ENCODE assay signal across 8 cellular contexts in genomic region chr17:2266045-2266864, GRCh38. TPM values are rescaled to one million over a fixed set of nuclear protein-coding genes. Genes with fewer than 3 reads are reported as not detected.
A peak's percentile ranks its signal among the peaks of the same experiment; 100 is the strongest.
DNase-seq lines count a peak whose midpoint lies in the region; ATAC-seq and TF ChIP-seq lines count a peak whose summit lies in the region.

No MANE protein-coding gene starts in this region.

- 82% methylated on average over 13 of the region's 13 CpGs for WGBS in urinary bladder

- intact Hi-C loops in mucosa of descending colon (cut with DNase I, micrococcal nuclease) = no loop called here

- no peaks in the 10 kb centered on the region for H3K27me3 ChIP-seq in foreskin keratinocyte

- no peaks in the 10 kb centered on the region for H3K9me3 ChIP-seq in mucosa of descending colon

- ATAC-seq in HG03432 (IDR thresholded peaks at IDR 0.05; ENCODE audit: unreplicated experiment) (peak; percentile 75), mucosa of descending colon (peak; percentile 87), foreskin keratinocyte (no peak)

- H3K4me3 ChIP-seq in mucosa of descending colon (no peak overlapping the region), urinary bladder (ENCODE audit: low read depth, low read length) (no peak overlapping the region)

- TF ChIP-seq CTCF in mucosa of descending colon (IDR thresholded peaks at IDR 0.05) (no peak), foreskin keratinocyte (conservative IDR thresholded peaks at IDR 0.05) (no peak)

- H3K27ac ChIP-seq in urinary bladder (ENCODE audit: low read depth) (peak overlapping the region; percentile 42), foreskin keratinocyte (no peak overlapping the region)

- H3K4me1 ChIP-seq in mucosa of descending colon (ENCODE audit: low read depth) (peaks cover 14% of the 10 kb centered on the region), urinary bladder (ENCODE audit: insufficient read depth) (no peaks in the 10 kb centered on the region), foreskin keratinocyte (peaks cover 9% of the 10 kb centered on the region)

- no peaks in the 10 kb centered on the region for H3K36me3 ChIP-seq in mucosa of descending colon (ENCODE audit: low read depth)
- no peaks in the 10 kb centered on the region for H3K36me3 ChIP-seq in urinary bladder (ENCODE audit: insufficient read depth)

- DNase-seq in GM19240 (ENCODE audit: insufficient read length, low spot score) (peak; percentile 34), mucosa of descending colon (peak in 1 of 3 donors; percentile 73), foreskin keratinocyte (no peak), DMS 273 (lab: John Stamatoyannopoulos, UW; ENCODE audit: unreplicated experiment) (no peak), NCI-H128 (lab: John Stamatoyannopoulos, UW; ENCODE audit: unreplicated experiment) (no peak)
- peak; percentile 74 to 89 for DNase-seq in activated CD8-positive, alpha-beta memory T cell treated with anti-CD3 and anti-CD28 coated beads for 4 hours (ENCODE audit: low read depth in 2 of 2)

RNA-seq across cellular contexts. Expression of gene SMG6, which starts 37.3 kb away (rescaled TPM):
- total RNA-seq in mucosa of descending colon (10 to 100 TPM; 25.9 to 41.6 (median 38.8) TPM), urinary bladder (29.3 TPM), foreskin keratinocyte (18.5 and 19.9 TPM in 2 replicates)
- polyA plus RNA-seq in urinary bladder (37.5 TPM), foreskin keratinocyte (19.1 and 22.0 TPM in 2 replicates)

RNA-seq across cellular contexts. Expression of gene SRR, which starts 37.5 kb away (rescaled TPM):
- total RNA-seq in mucosa of descending colon (10 to 100 TPM in 1 of 3 donors, 1 to 10 TPM in 2; 9.7 to 16.2 (median 9.8) TPM), urinary bladder (20.4 TPM), foreskin keratinocyte (9.4 and 13.5 TPM in 2 replicates)
- polyA plus RNA-seq in urinary bladder (13.7 TPM), foreskin keratinocyte (10.5 and 11.5 TPM in 2 replicates)

Comparison
In these comparisons a context has a peak if more than half of its experiments do, and no peak if none do; other contexts are left out.
1. DNase-seq: peak in GM19240 (single experiment) and activated CD8-positive, alpha-beta memory T cell treated with anti-CD3 and anti-CD28 coated beads for 4 hours (2 of 2); none in foreskin keratinocyte (0 of 2), DMS 273 (single experiment) and NCI-H128 (single experiment).